ENCODE assay signal across 26 cellular contexts in genomic region chr14:23614395-23614828, GRCh38. TPM values are rescaled to one million over a fixed set of nuclear protein-coding genes. Genes with fewer than 3 reads are reported as not detected.
"Had no signal": no experiment of that assay in that cellular context is flagged by ENCODE, and none has a peak within 500 bp of the region (broad histone marks: within the 10 kb centered on the region; RNA-seq: fewer than 3 reads in every experiment).

No MANE protein-coding gene starts in this region.

- ATAC-seq: activated CD4-positive, CD25-positive, alpha-beta regulatory T cell treated with anti-CD3 and anti-CD28 coated beads, Interleukin-2, amount 50 U/mL, for 24 hours; activated T-cell treated with anti-CD3 and anti-CD28 coated beads, Interleukin-2, amount 50 U/mL, for 72 hours; heart right ventricle; left colon; natural killer cell treated with Interleukin-12 subunit alpha and Interleukin-12 subunit beta and Interleukin-15 and Interleukin-18, amount 100 ng/mL, for 72 hours; right cardiac atrium had no signal

- H3K36me3 ChIP-seq: breast epithelium, heart right ventricle, ovary, tibial artery, uterus had no signal

- H3K9me3 Mint-ChIP-seq: activated CD4-positive, alpha-beta memory T cell treated with anti-CD3 and anti-CD28 coated beads, Interleukin-2, amount 10 ng/mL, durations not matched to agents 7 days and 5 days; activated CD4-positive, alpha-beta T cell treated with anti-CD3 and anti-CD28 coated beads, Interleukin-2, amount 10 ng/mL, durations not matched to agents 24 days and 14 days; activated T-cell treated with anti-CD3 and anti-CD28 coated beads, Interleukin-2, amount 50 U/mL, for 72 hours; natural killer cell treated with Interleukin-12 subunit alpha and Interleukin-12 subunit beta and Interleukin-15 and Interleukin-18, amount 100 ng/mL, for 72 hours; stimulated activated naive CD8-positive, alpha-beta T cell treated with anti-CD3 and anti-CD28 coated beads, Interleukin-15, Interleukin-2, amounts not matched to agents 100 ng/mL and 50 ng/mL, for 24 hours had no signal

- H3K4me3 ChIP-seq: breast epithelium, coronary artery, heart right ventricle, lung, ovary, tibial artery, uterus had no signal

- H3K9me3 ChIP-seq: breast epithelium, heart right ventricle, ovary, tibial artery, uterus had no signal

- H3K27me3 ChIP-seq: breast epithelium, ovary, uterus had no signal

- FAIRE-seq: astrocyte, endometrium, keratinocyte had no signal

- DNase-seq: activated CD4-positive, alpha-beta memory T cell treated with anti-CD3 and anti-CD28 coated beads, Interleukin-2, amount 10 ng/mL, durations not matched to agents 7 days and 5 days; activated CD4-positive, alpha-beta T cell treated with anti-CD3 and anti-CD28 coated beads, Interleukin-2, amount 10 ng/mL, durations not matched to agents 24 days and 14 days; activated gamma-delta T cell; activated naive CD4-positive, alpha-beta T cell treated with anti-CD3 and anti-CD28 coated beads, Interleukin-2, amount 50 U/mL, for 16 hours; activated T-cell treated with anti-CD3 and anti-CD28 coated beads, Interleukin-2, amount 50 U/mL, for 72 hours; heart right ventricle; left colon; ovary; right cardiac atrium; stimulated activated CD4-positive, alpha-beta T cell treated with anti-CD3 and anti-CD28 coated beads, Interleukin-12 subunit alpha, Interleukin-12 subunit beta, amount 100 ng/mL, for 4 hours; stimulated activated CD4-positive, alpha-beta T cell treated with anti-CD3 and anti-CD28 coated beads, Interleukin-4, amount 100 ng/mL, for 4 hours; tibial artery; uterus had no signal

- H3K27ac Mint-ChIP-seq: activated CD4-positive, alpha-beta memory T cell treated with anti-CD3 and anti-CD28 coated beads, Interleukin-2, amount 10 ng/mL, durations not matched to agents 7 days and 5 days; activated CD4-positive, alpha-beta T cell treated with anti-CD3 and anti-CD28 coated beads, Interleukin-2, amount 10 ng/mL, durations not matched to agents 24 days and 14 days; activated T-cell treated with anti-CD3 and anti-CD28 coated beads, Interleukin-2, amount 50 U/mL, for 72 hours; natural killer cell treated with Interleukin-12 subunit alpha and Interleukin-12 subunit beta and Interleukin-15 and Interleukin-18, amount 100 ng/mL, for 72 hours; stimulated activated naive CD8-positive, alpha-beta T cell treated with anti-CD3 and anti-CD28 coated beads, Interleukin-15, Interleukin-2, amounts not matched to agents 100 ng/mL and 50 ng/mL, for 24 hours had no signal

- H3K4me3 Mint-ChIP-seq: activated CD4-positive, alpha-beta memory T cell treated with anti-CD3 and anti-CD28 coated beads, Interleukin-2, amount 10 ng/mL, durations not matched to agents 7 days and 5 days; activated CD4-positive, alpha-beta T cell treated with anti-CD3 and anti-CD28 coated beads, Interleukin-2, amount 10 ng/mL, durations not matched to agents 24 days and 14 days; activated T-cell treated with anti-CD3 and anti-CD28 coated beads, Interleukin-2, amount 50 U/mL, for 72 hours; natural killer cell treated with Interleukin-12 subunit alpha and Interleukin-12 subunit beta and Interleukin-15 and Interleukin-18, amount 100 ng/mL, for 72 hours; stimulated activated naive CD8-positive, alpha-beta T cell treated with anti-CD3 and anti-CD28 coated beads, Interleukin-15, Interleukin-2, amounts not matched to agents 100 ng/mL and 50 ng/mL, for 24 hours had no signal

- H3K36me3 Mint-ChIP-seq: natural killer cell treated with Interleukin-12 subunit alpha and Interleukin-12 subunit beta and Interleukin-15 and Interleukin-18, amount 100 ng/mL, for 72 hours had no signal

- H3K27me3 Mint-ChIP-seq: activated CD4-positive, alpha-beta T cell treated with anti-CD3 and anti-CD28 coated beads, Interleukin-2, amount 10 ng/mL, durations not matched to agents 24 days and 14 days; natural killer cell treated with Interleukin-12 subunit alpha and Interleukin-12 subunit beta and Interleukin-15 and Interleukin-18, amount 100 ng/mL, for 72 hours; stimulated activated naive CD8-positive, alpha-beta T cell treated with anti-CD3 and anti-CD28 coated beads, Interleukin-15, Interleukin-2, amounts not matched to agents 100 ng/mL and 50 ng/mL, for 24 hours had no signal

- H3K27ac ChIP-seq: breast epithelium, coronary artery, heart right ventricle, ovary, tibial artery, uterus had no signal

- H3K4me1 ChIP-seq: breast epithelium, heart right ventricle, tibial artery, uterus had no signal

RNA-seq across cellular contexts. Expression of gene DHRS2, which starts 21.8 kb away (rescaled TPM):
- total RNA-seq: heart right ventricle, right cardiac atrium, skeletal muscle tissue had no signal
- polyA plus RNA-seq: right cardiac atrium had no signal

RNA-seq across cellular contexts. Expression of gene JPH4, which starts 35.8 kb away (rescaled TPM):
- total RNA-seq: activated CD4-positive, alpha-beta memory T cell treated with anti-CD3 and anti-CD28 coated beads, Interleukin-2, amount 10 ng/mL, durations not matched to agents 7 days and 5 days; activated CD4-positive, alpha-beta T cell treated with anti-CD3 and anti-CD28 coated beads, Interleukin-2, amount 10 ng/mL, durations not matched to agents 24 days and 14 days; fibroblast of villous mesenchyme; pulmonary artery endothelial cell; T-helper 2 cell treated with Interferon-gamma antibody and Interleukin-4, amounts not matched to agents 100 ng/mL and 5 ng/mL, for 36 hours had no signal
